1 cellular context compared by ENCODE assay signal in the genomic region with DNA sequence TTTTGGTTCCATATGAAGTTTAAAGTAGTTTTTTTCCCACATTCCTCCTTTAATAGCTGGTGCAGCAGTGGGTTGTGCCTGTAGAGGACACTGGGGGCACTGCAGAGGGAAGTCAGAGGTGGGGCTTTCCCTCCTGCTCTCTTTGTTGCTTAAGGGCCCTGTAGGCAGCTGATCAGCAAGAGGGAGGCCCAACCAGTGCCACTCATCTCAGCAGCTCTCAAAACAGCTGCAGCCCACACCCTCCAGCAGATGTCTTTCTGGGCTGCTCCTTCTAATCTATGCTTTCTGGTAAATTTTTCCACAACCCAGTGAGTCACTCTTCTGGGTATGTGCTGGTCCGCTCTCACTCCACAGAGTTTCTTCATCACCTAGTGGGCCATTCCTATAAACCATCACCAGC.
A peak's percentile ranks its signal among the peaks of the same experiment; 100 is the strongest.
TF ChIP-seq lines count a peak whose summit lies in the region.

No MANE protein-coding gene starts in this region.

TF ChIP-seq in IMR-90, 13 proteins besides CTCF, POLR2A, EP300 and RAD21 (continued from another document):
- no peak for TF ChIP-seq RFX5 (IDR thresholded peaks at IDR 0.05; ENCODE audit: low read depth, low read length)
- peak; percentile 44; the same call in 1 of the 2 replicates for TF ChIP-seq MAZ (IDR thresholded peaks at IDR 0.05; ENCODE audit: borderline replicate concordance, low read depth, low read length)
- no peak for TF ChIP-seq MXI1 (IDR thresholded peaks at IDR 0.05; ENCODE audit: borderline replicate concordance, low read depth, low read length)
- TF ChIP-seq, protein P1, sequence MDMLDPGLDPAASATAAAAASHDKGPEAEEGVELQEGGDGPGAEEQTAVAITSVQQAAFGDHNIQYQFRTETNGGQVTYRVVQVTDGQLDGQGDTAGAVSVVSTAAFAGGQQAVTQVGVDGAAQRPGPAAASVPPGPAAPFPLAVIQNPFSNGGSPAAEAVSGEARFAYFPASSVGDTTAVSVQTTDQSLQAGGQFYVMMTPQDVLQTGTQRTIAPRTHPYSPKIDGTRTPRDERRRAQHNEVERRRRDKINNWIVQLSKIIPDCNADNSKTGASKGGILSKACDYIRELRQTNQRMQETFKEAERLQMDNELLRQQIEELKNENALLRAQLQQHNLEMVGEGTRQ (IDR thresholded peaks at IDR 0.05; ENCODE audit: low read depth, low read length), result peak; percentile 32; the same call in 1 of the 2 replicates
- no peak for TF ChIP-seq SMC3 (IDR thresholded peaks at IDR 0.05; ENCODE audit: low read depth, low read length)
- no peak for TF ChIP-seq NFE2L2 (IDR thresholded peaks at IDR 0.05; ENCODE audit: low read depth, low read length)
- no peak for TF ChIP-seq MAFK (IDR thresholded peaks at IDR 0.05; ENCODE audit: low read depth, low read length)
- TF ChIP-seq CHD1 (IDR thresholded peaks at IDR 0.05; ENCODE audit: low read depth, low read length), result no peak
